In genomic region chr20:54293526-54293925, GRCh38 we compare ENCODE assay signal across 23 cellular contexts.
DNase-seq lines count a peak whose midpoint lies in the region; ATAC-seq, FAIRE-seq and TF ChIP-seq lines count a peak whose summit lies in the region.
"Had no signal": no experiment of that assay in that cellular context is flagged by ENCODE, and none has a peak within 500 bp of the region (broad histone marks: within the 10 kb centered on the region; RNA-seq: fewer than 3 reads in every experiment).

No MANE protein-coding gene starts in this region.

- H3K4me2 ChIP-seq in osteoblast (ENCODE audit: insufficient read depth, low read length), result peak overlapping the region; percentile 26

- H3K9me3 ChIP-seq in RWPE2 (ENCODE audit: severe bottlenecking) (no peaks in the 10 kb centered on the region), osteoblast (ENCODE audit: low read depth, low read length) (no peaks in the 10 kb centered on the region)
- H3K9me3 ChIP-seq: mucosa of descending colon, thoracic aorta had no signal

- peaks cover 6% of the 10 kb centered on the region for H3K4me1 Mint-ChIP-seq in glutamatergic neuron (ENCODE audit: low read depth, unreplicated experiment)
- peaks cover 24% of the 10 kb centered on the region for H3K4me1 Mint-ChIP-seq in activated naive CD8-positive, alpha-beta T cell treated with anti-CD3 and anti-CD28 coated beads, Interleukin-2, amount 50 U/mL, for 24 hours
- H3K4me1 Mint-ChIP-seq in activated T-helper 2 cell treated with anti-CD3 and anti-CD28 coated beads, Interferon-gamma antibody, Interleukin-2, Interleukin-4, amounts not matched to agents 10 μg/mL and 5 μg/mL and 100 μg/mL, durations not matched to agents 14 hours and 24 hours and 36 hours (ENCODE audit: low read depth), result peaks cover 5% of the 10 kb centered on the region
- H3K4me1 Mint-ChIP-seq: CD4-positive, alpha-beta memory T cell; immature natural killer cell; T-helper 17 cell had no signal

- H3K27me3 Mint-ChIP-seq in glutamatergic neuron (ENCODE audit: unreplicated experiment), result no peaks in the 10 kb centered on the region
- H3K27me3 Mint-ChIP-seq in activated naive CD8-positive, alpha-beta T cell treated with anti-CD3 and anti-CD28 coated beads, Interleukin-2, amount 50 U/mL, for 24 hours, result peaks cover 35% of the 10 kb centered on the region
- H3K27me3 Mint-ChIP-seq in activated T-helper 2 cell treated with anti-CD3 and anti-CD28 coated beads, Interferon-gamma antibody, Interleukin-2, Interleukin-4, amounts not matched to agents 10 μg/mL and 5 μg/mL and 100 μg/mL, durations not matched to agents 14 hours and 24 hours and 36 hours (ENCODE audit: low read depth), result no peaks in the 10 kb centered on the region
- H3K27me3 Mint-ChIP-seq: progenitor cell of endocrine pancreas had no signal

- no peaks in the 10 kb centered on the region for H3K36me3 ChIP-seq in RWPE2 (ENCODE audit: low read depth)
- H3K36me3 ChIP-seq in osteoblast (ENCODE audit: insufficient read depth, low read length), result no peaks in the 10 kb centered on the region
- H3K36me3 ChIP-seq: thoracic aorta had no signal

- no peaks in the 10 kb centered on the region for H3K4me1 ChIP-seq in RWPE2 (ENCODE audit: insufficient read depth, poor library complexity, severe bottlenecking)
- H3K4me1 ChIP-seq in osteoblast (ENCODE audit: insufficient read depth, low read length), result no peaks in the 10 kb centered on the region

- no peaks in the 10 kb centered on the region for H3K36me3 Mint-ChIP-seq in glutamatergic neuron (ENCODE audit: unreplicated experiment)
- H3K36me3 Mint-ChIP-seq in activated naive CD8-positive, alpha-beta T cell treated with anti-CD3 and anti-CD28 coated beads, Interleukin-2, amount 50 U/mL, for 24 hours (ENCODE audit: low read depth), result peaks cover 5% of the 10 kb centered on the region
- H3K36me3 Mint-ChIP-seq in activated T-helper 2 cell treated with anti-CD3 and anti-CD28 coated beads, Interferon-gamma antibody, Interleukin-2, Interleukin-4, amounts not matched to agents 10 μg/mL and 5 μg/mL and 100 μg/mL, durations not matched to agents 14 hours and 24 hours and 36 hours (ENCODE audit: low read depth), result no peaks in the 10 kb centered on the region
- H3K36me3 Mint-ChIP-seq: CD4-positive, alpha-beta memory T cell; immature natural killer cell had no signal

- H3K27ac ChIP-seq in RWPE2 (ENCODE audit: poor library complexity, severe bottlenecking) (no peak overlapping the region), osteoblast (ENCODE audit: low read depth, low read length) (no peak overlapping the region)
- H3K27ac ChIP-seq: skin epidermis, thoracic aorta had no signal

- no peaks in the 10 kb centered on the region for H3K79me2 ChIP-seq in osteoblast (ENCODE audit: insufficient read depth, low read length)

- ATAC-seq in RWPE2 (ENCODE audit: low read depth), result peak; percentile 24; the same call in 1 of the 3 replicates
- ATAC-seq in activated naive CD8-positive, alpha-beta T cell treated with anti-CD3 and anti-CD28 coated beads, Interleukin-2, amount 50 U/mL, for 24 hours, result no peak
- ATAC-seq: activated T-cell treated with anti-CD3 and anti-CD28 coated beads, Interleukin-2, amount 50 U/mL, for 72 hours; mucosa of descending colon; T-helper 17 cell had no signal

- DNase-seq in NCI-H1092 (lab: John Stamatoyannopoulos, UW) (peak; percentile 31), RWPE2 (ENCODE audit: low spot score) (no peak), osteoblast (ENCODE audit: insufficient read length, low spot score, missing footprints) (no peak), glutamatergic neuron (no peak)
- DNase-seq in activated naive CD8-positive, alpha-beta T cell treated with anti-CD3 and anti-CD28 coated beads, Interleukin-2, amount 50 U/mL, for 24 hours, result no peak
- no peak for DNase-seq in activated T-helper 2 cell treated with anti-CD3 and anti-CD28 coated beads, Interferon-gamma antibody, Interleukin-2, Interleukin-4, amounts not matched to agents 10 μg/mL and 5 μg/mL and 100 μg/mL, durations not matched to agents 14 hours and 24 hours and 36 hours (ENCODE audit: low spot score)
- DNase-seq: activated CD4-positive, alpha-beta T cell treated with anti-CD3 and anti-CD28 coated beads for 4 hours; activated naive CD4-positive, alpha-beta T cell treated with anti-CD3 and anti-CD28 coated beads, Interleukin-2, amount 50 U/mL, for 16 hours; activated T-cell treated with anti-CD3 and anti-CD28 coated beads, Interleukin-2, amount 50 U/mL, for 72 hours; CD4-positive, alpha-beta memory T cell; DMS53; endodermal cell; HCEC 1CT; immature natural killer cell; mucosa of descending colon; NCI-H1694; stimulated activated naive CD4-positive, alpha-beta T cell treated with Interleukin-2 at 50 U/mL for 16 hours; T-helper 17 cell had no signal

- no peak overlapping the region for H3K4me3 Mint-ChIP-seq in glutamatergic neuron (ENCODE audit: unreplicated experiment)
- no peak overlapping the region for H3K4me3 Mint-ChIP-seq in activated naive CD8-positive, alpha-beta T cell treated with anti-CD3 and anti-CD28 coated beads, Interleukin-2, amount 50 U/mL, for 24 hours
- H3K4me3 Mint-ChIP-seq in activated T-helper 2 cell treated with anti-CD3 and anti-CD28 coated beads, Interferon-gamma antibody, Interleukin-2, Interleukin-4, amounts not matched to agents 10 μg/mL and 5 μg/mL and 100 μg/mL, durations not matched to agents 14 hours and 24 hours and 36 hours (ENCODE audit: low read depth), result no peak overlapping the region
- H3K4me3 Mint-ChIP-seq: activated T-cell treated with anti-CD3 and anti-CD28 coated beads, Interleukin-2, amount 50 U/mL, for 72 hours; CD4-positive, alpha-beta memory T cell; endodermal cell; immature natural killer cell; T-helper 17 cell had no signal

- H4K20me1 ChIP-seq in osteoblast (ENCODE audit: insufficient read depth, low read length), result no peaks in the 10 kb centered on the region

- intact Hi-C loops in activated T-helper 2 cell treated with anti-CD3 and anti-CD28 coated beads, Interferon-gamma antibody, Interleukin-2, Interleukin-4, amounts not matched to agents 10 μg/mL and 5 μg/mL and 100 μg/mL, durations not matched to agents 14 hours and 24 hours and 36 hours (cut with micrococcal nuclease), result no loop called here

- H2AFZ ChIP-seq in osteoblast (ENCODE audit: low read length), result no peak overlapping the region

- TF ChIP-seq CTCF in RWPE2 (IDR thresholded peaks at IDR 0.05; ENCODE audit: poor library complexity, severe bottlenecking) (no peak), osteoblast (IDR thresholded peaks at IDR 0.05; ENCODE audit: extremely low read depth, low read depth, low read length) (no peak), glutamatergic neuron (IDR thresholded peaks at IDR 0.05; ENCODE audit: partially characterized antibody, unreplicated experiment) (no peak)

- H3K27me3 ChIP-seq in RWPE2 (ENCODE audit: insufficient read depth, poor library complexity, severe bottlenecking) (peaks cover 5% of the 10 kb centered on the region), osteoblast (ENCODE audit: insufficient read depth, low read length) (no peaks in the 10 kb centered on the region)

- H3K4me3 ChIP-seq in RWPE2 (ENCODE audit: severe bottlenecking) (no peak overlapping the region), osteoblast (ENCODE audit: insufficient read depth, low read length) (no peak overlapping the region)
- H3K4me3 ChIP-seq: mucosa of descending colon, skin epidermis, thoracic aorta had no signal

- no peaks in the 10 kb centered on the region for H3K9me3 Mint-ChIP-seq in glutamatergic neuron (ENCODE audit: unreplicated experiment)
- peaks cover 4% of the 10 kb centered on the region for H3K9me3 Mint-ChIP-seq in activated naive CD8-positive, alpha-beta T cell treated with anti-CD3 and anti-CD28 coated beads, Interleukin-2, amount 50 U/mL, for 24 hours
- no peaks in the 10 kb centered on the region for H3K9me3 Mint-ChIP-seq in activated T-helper 2 cell treated with anti-CD3 and anti-CD28 coated beads, Interferon-gamma antibody, Interleukin-2, Interleukin-4, amounts not matched to agents 10 μg/mL and 5 μg/mL and 100 μg/mL, durations not matched to agents 14 hours and 24 hours and 36 hours
- H3K9me3 Mint-ChIP-seq: endodermal cell had no signal

- FAIRE-seq in endometrium (lab: Jason Lieb, UNC), result peak; percentile 68
- FAIRE-seq: colon had no signal

- no peak overlapping the region for H3K27ac Mint-ChIP-seq in glutamatergic neuron (ENCODE audit: unreplicated experiment)
- H3K27ac Mint-ChIP-seq in activated naive CD8-positive, alpha-beta T cell treated with anti-CD3 and anti-CD28 coated beads, Interleukin-2, amount 50 U/mL, for 24 hours, result no peak overlapping the region
- no peak overlapping the region for H3K27ac Mint-ChIP-seq in activated T-helper 2 cell treated with anti-CD3 and anti-CD28 coated beads, Interferon-gamma antibody, Interleukin-2, Interleukin-4, amounts not matched to agents 10 μg/mL and 5 μg/mL and 100 μg/mL, durations not matched to agents 14 hours and 24 hours and 36 hours
- H3K27ac Mint-ChIP-seq: activated T-cell treated with anti-CD3 and anti-CD28 coated beads, Interleukin-2, amount 50 U/mL, for 72 hours; CD4-positive, alpha-beta memory T cell; endodermal cell; immature natural killer cell; progenitor cell of endocrine pancreas; T-helper 17 cell had no signal
